ENCODE assay signal across 11 cellular contexts in genomic region chr2:172438741-172439508, GRCh38. TPM values are rescaled to one million over a fixed set of nuclear protein-coding genes. Genes with fewer than 3 reads are reported as not detected.
A peak's percentile ranks its signal among the peaks of the same experiment; 100 is the strongest.
DNase-seq lines count a peak whose midpoint lies in the region; ATAC-seq, FAIRE-seq and TF ChIP-seq lines count a peak whose summit lies in the region.
"Had no signal": no experiment of that assay in that cellular context is flagged by ENCODE, and none has a peak within 500 bp of the region (broad histone marks: within the 10 kb centered on the region; RNA-seq: fewer than 3 reads in every experiment).

No MANE protein-coding gene starts in this region.

- H3K27me3 Mint-ChIP-seq in activated CD4-positive, alpha-beta T cell treated with anti-CD3 and anti-CD28 coated beads for 36 hours, result no peaks in the 10 kb centered on the region

- H3K27me3 ChIP-seq in SJSA1 (replicated peaks), result no peaks in the 10 kb centered on the region
- H3K27me3 ChIP-seq in small intestine (ENCODE audit: control insufficient read depth in 2 of 2, insufficient read depth in 2 of 2, low read length in 2 of 2), result no peaks in the 10 kb centered on the region
- H3K27me3 ChIP-seq: pancreas had no signal

- H3K27ac ChIP-seq in SJSA1 (peak overlapping the region; percentile 36), small intestine (ENCODE audit: low read depth in 1 of 2, low read length in 1 of 2) (peak overlapping the region; percentile 80 to 88)

- CTCF ChIA-PET in activated CD4-positive, alpha-beta T cell treated with anti-CD3 and anti-CD28 coated beads for 36 hours (lab: Charles Lee), result interaction anchor here (0.6 to 23.1 kb wide), 5 partner anchors 7 to 223 kb away, joined by 3 to 405 read pairs (median 4); partner anchors contain the start of gene ITGA6

- no peaks in the 10 kb centered on the region for H3K9me3 Mint-ChIP-seq in activated CD4-positive, alpha-beta T cell treated with anti-CD3 and anti-CD28 coated beads for 36 hours (ENCODE audit: low read depth)

- DNase-seq in activated CD4-positive, alpha-beta T cell treated with anti-CD3 and anti-CD28 coated beads for 36 hours, result no peak
- DNase-seq in activated CD4-positive, alpha-beta T cell treated with anti-CD3 and anti-CD28 coated beads, Interleukin-2, amount 50 U/mL, for 4 hours, result no peak
- peak in 1 of 2 experiments; percentile 26 for DNase-seq in SJSA1 (ENCODE audit: low read depth in 1 of 2, low spot score in 2 of 2)
- DNase-seq in fibroblast of the aortic adventitia (ENCODE audit: low read depth), result peak; percentile 53
- peak; percentile 79 for DNase-seq in small intestine
- no peak for DNase-seq in DMS 273 (lab: John Stamatoyannopoulos, UW; ENCODE audit: unreplicated experiment)
- DNase-seq in HK-2 (ENCODE audit: unreplicated experiment), result no peak
- DNase-seq: erythroblast, NCI-H446 treated with DMSO at 0.1 percent for 48 hours, pancreas had no signal

- no peak for TF ChIP-seq CTCF in fibroblast of the aortic adventitia (IDR thresholded peaks at IDR 0.05; ENCODE audit: insufficient read depth, low read length)

- no peak for FAIRE-seq in small intestine (lab: Jason Lieb, UNC)
- FAIRE-seq: pancreas had no signal

- no peak for ATAC-seq in activated CD4-positive, alpha-beta T cell treated with anti-CD3 and anti-CD28 coated beads for 36 hours
- ATAC-seq in GM21529 (IDR thresholded peaks at IDR 0.05; ENCODE audit: unreplicated experiment), result no peak

- H3K4me3 ChIP-seq in SJSA1 (no peak overlapping the region), fibroblast of the aortic adventitia (ENCODE audit: low read depth, low read length) (no peak overlapping the region), small intestine (ENCODE audit: low read depth in 1 of 2, low read length in 2 of 2) (no peak overlapping the region)
- H3K4me3 ChIP-seq: pancreas had no signal

- intact Hi-C loops in activated CD4-positive, alpha-beta T cell treated with anti-CD3 and anti-CD28 coated beads for 36 hours (cut with DNase I, micrococcal nuclease), result loop anchor here (1.0 to 10.0 kb wide), 4 partner anchors 11 to 1004 kb away; partner anchors contain the start of genes DCAF17 (in 1 of the 2) and METTL8 (in 1 of the 2)

- H3K36me3 Mint-ChIP-seq in activated CD4-positive, alpha-beta T cell treated with anti-CD3 and anti-CD28 coated beads for 36 hours (ENCODE audit: low read depth), result peaks cover 4% of the 10 kb centered on the region

- WGBS in small intestine, 3 donors, result 13 to 54% (median 40%) methylated on average over 8 of the region's 8 CpGs

- H3K36me3 ChIP-seq in SJSA1, result no peaks in the 10 kb centered on the region; the same call in 1 of the 2 replicates
- no peaks in the 10 kb centered on the region for H3K36me3 ChIP-seq in small intestine (ENCODE audit: control insufficient read depth in 2 of 2, insufficient read depth in 2 of 2, low read length in 2 of 2)
- H3K36me3 ChIP-seq: pancreas had no signal

- POLR2A ChIA-PET in activated CD4-positive, alpha-beta T cell treated with anti-CD3 and anti-CD28 coated beads for 36 hours (lab: Charles Lee), result interaction anchor here (1.2 kb wide), 1 partner anchor 23 kb away, joined by 3 read pairs; no protein-coding TSS in a partner anchor

- peaks cover 59% of the 10 kb centered on the region for H3K4me1 ChIP-seq in SJSA1 (replicated peaks)
- peaks cover 34 to 51% of the 10 kb centered on the region in 2 donors for H3K4me1 ChIP-seq in small intestine (ENCODE audit: control insufficient read depth in 2 of 2, insufficient read depth in 1 of 2, low read depth in 1 of 2, low read length in 1 of 2)

- H3K27ac Mint-ChIP-seq in activated CD4-positive, alpha-beta T cell treated with anti-CD3 and anti-CD28 coated beads for 36 hours, result peak overlapping the region; percentile 39

- peaks cover 48% of the 10 kb centered on the region for H3K4me1 Mint-ChIP-seq in activated CD4-positive, alpha-beta T cell treated with anti-CD3 and anti-CD28 coated beads for 36 hours

- peak overlapping the region; percentile 11 for H3K4me3 Mint-ChIP-seq in activated CD4-positive, alpha-beta T cell treated with anti-CD3 and anti-CD28 coated beads for 36 hours

- H3K9me3 ChIP-seq in SJSA1 (replicated peaks) (no peaks in the 10 kb centered on the region), small intestine (ENCODE audit: control insufficient read depth, low read depth) (no peaks in the 10 kb centered on the region)
- H3K9me3 ChIP-seq: pancreas had no signal

RNA-seq across cellular contexts. Expression of gene ITGA6, which starts 11.5 kb away (rescaled TPM):
- total RNA-seq in activated CD4-positive, alpha-beta T cell treated with anti-CD3 and anti-CD28 coated beads for 36 hours, result 1 to 10 TPM; 7.8 to 7.9 TPM
- total RNA-seq in SJSA1 (2014; rRNA removed; shearing (Covaris generic)), result 26.7 and 32.9 TPM in 2 replicates
- total RNA-seq in fibroblast of the aortic adventitia (ENCODE audit: low replicate concordance), result 4.0 and 29.1 TPM in 2 replicates
- 10 to 100 TPM; 33.2 to 81.0 (median 37.1) TPM for polyA plus RNA-seq in small intestine

Comparison
In these comparisons a context has a peak if more than half of its experiments do, and no peak if none do; other contexts are left out.
1. DNase-seq: peak in fibroblast of the aortic adventitia (single experiment) and small intestine (single experiment); none in activated CD4-positive, alpha-beta T cell treated with anti-CD3 and anti-CD28 coated beads for 36 hours (single experiment), activated CD4-positive, alpha-beta T cell treated with anti-CD3 and anti-CD28 coated beads, Interleukin-2, amount 50 U/mL, for 4 hours (0 of 2), DMS 273 (single experiment) and HK-2 (single experiment).